ENCODE assay signal across 1 cellular context in genomic region chr13:64529874-64530485, GRCh38.
TF ChIP-seq lines count a peak whose summit lies in the region.

No MANE protein-coding gene starts in this region.

TF ChIP-seq in GM23338, 12 proteins besides CTCF, POLR2A, EP300 and RAD21 (continued from another document):
- TF ChIP-seq REST (IDR thresholded peaks at IDR 0.05; ENCODE audit: unreplicated experiment) (no peak), CREB1 (CRISPR knock-in tag; IDR thresholded peaks at IDR 0.05; ENCODE audit: low read depth) (no peak), ETS1 (IDR thresholded peaks at IDR 0.05) (no peak)
